8 cellular contexts compared by ENCODE assay signal in the genomic region with DNA sequence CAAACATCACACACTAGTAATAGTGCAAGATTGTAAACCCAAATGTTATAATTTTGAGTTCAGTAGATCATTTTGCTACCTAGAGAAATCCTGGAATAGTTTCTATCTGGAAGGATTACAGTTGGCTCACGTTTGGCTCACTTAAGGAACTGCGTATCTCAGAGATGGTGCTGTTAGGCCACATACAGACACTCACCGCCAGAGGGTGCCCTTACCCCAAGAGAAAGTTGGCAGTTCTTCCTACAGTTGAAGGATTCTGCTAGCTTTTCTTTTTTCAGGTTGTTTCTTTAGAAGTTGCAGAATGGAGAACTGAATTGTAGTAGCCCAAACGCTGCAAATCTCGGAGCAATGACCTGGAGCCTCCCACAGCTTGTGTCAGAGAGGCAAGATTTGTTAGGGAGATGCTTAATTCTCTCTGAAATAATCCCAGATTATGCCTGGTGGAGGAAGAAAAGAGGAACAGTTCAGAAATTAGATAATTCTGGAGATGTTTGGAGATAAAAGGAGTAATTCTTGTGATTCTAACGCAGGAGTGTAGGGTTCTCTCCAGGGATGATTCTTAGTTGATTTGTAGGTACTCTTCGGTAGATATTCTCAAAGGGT.
DNase-seq lines count a peak whose midpoint lies in the region; ATAC-seq and TF ChIP-seq lines count a peak whose summit lies in the region.

No MANE protein-coding gene starts in this region.

- H3K9me3 Mint-ChIP-seq in H9, result no peaks in the 10 kb centered on the region
- no peaks in the 10 kb centered on the region for H3K9me3 Mint-ChIP-seq in activated naive CD4-positive, alpha-beta T cell treated with anti-CD3 and anti-CD28 coated beads, Interleukin-2, amount 10 ng/mL, durations not matched to agents 7 days and 5 days

- no peak overlapping the region for H2BK5ac ChIP-seq in H9 (ENCODE audit: insufficient read length, low read length)

- H3K4me1 ChIP-seq in H9 (ENCODE audit: insufficient read depth, low read length) (no peaks in the 10 kb centered on the region), SJCRH30 (no peaks in the 10 kb centered on the region)

- no peak overlapping the region for H3K23ac ChIP-seq in H9 (ENCODE audit: insufficient read length, low read depth, low read length)

- H3K27ac Mint-ChIP-seq in H9, result no peak overlapping the region
- no peak overlapping the region for H3K27ac Mint-ChIP-seq in activated naive CD4-positive, alpha-beta T cell treated with anti-CD3 and anti-CD28 coated beads, Interleukin-2, amount 10 ng/mL, durations not matched to agents 7 days and 5 days

- H3K79me2 ChIP-seq in H9 (ENCODE audit: insufficient read depth, low read length), result no peaks in the 10 kb centered on the region

- peak; percentile 19 for DNase-seq in GM06990 (ENCODE audit: extremely low read depth, insufficient read length)
- DNase-seq in H9, result peak; percentile 79
- DNase-seq in M059J (ENCODE audit: low read depth), result peak; percentile 58
- DNase-seq in SJCRH30, result peak; percentile 43 to 77
- DNase-seq in activated naive CD4-positive, alpha-beta T cell treated with anti-CD3 and anti-CD28 coated beads, Interleukin-2, amount 10 ng/mL, durations not matched to agents 7 days and 5 days, result peak; percentile 76
- DNase-seq in Right ventricle myocardium superior, result peak; percentile 77
- peak; percentile 90 for DNase-seq in posterior vena cava (ENCODE audit: low spot score)

- H3K4me3 Mint-ChIP-seq in H9, result no peak overlapping the region
- no peak overlapping the region for H3K4me3 Mint-ChIP-seq in activated naive CD4-positive, alpha-beta T cell treated with anti-CD3 and anti-CD28 coated beads, Interleukin-2, amount 10 ng/mL, durations not matched to agents 7 days and 5 days

- H3K23me2 ChIP-seq in H9 (ENCODE audit: insufficient read length, low read depth, low read length, poor library complexity, severe bottlenecking), result no peaks in the 10 kb centered on the region

- H3K4me3 ChIP-seq in GM06990 (replicated peaks; ENCODE audit: low read depth, low read length), result no peak overlapping the region
- no peak overlapping the region for H3K4me3 ChIP-seq in SJCRH30

- H2BK15ac ChIP-seq in H9 (ENCODE audit: low read depth, low read length), result no peak overlapping the region

- H2BK120ac ChIP-seq in H9 (ENCODE audit: low read depth, low read length, poor library complexity, severe bottlenecking), result no peak overlapping the region

- no peaks in the 10 kb centered on the region for H3K27me3 Mint-ChIP-seq in H9 (ENCODE audit: low read depth)
- H3K27me3 Mint-ChIP-seq in activated naive CD4-positive, alpha-beta T cell treated with anti-CD3 and anti-CD28 coated beads, Interleukin-2, amount 10 ng/mL, durations not matched to agents 7 days and 5 days, result no peaks in the 10 kb centered on the region

- no peak overlapping the region for H4K8ac ChIP-seq in H9 (replicated peaks; ENCODE audit: insufficient read length, low read depth, low read length)

- H3K4me2 ChIP-seq in H9 (ENCODE audit: insufficient read depth, insufficient read length, low read length), result no peak overlapping the region

- H2BK12ac ChIP-seq in H9 (ENCODE audit: insufficient read length, low read depth, low read length), result no peak overlapping the region

- no peak overlapping the region for H3K56ac ChIP-seq in H9 (ENCODE audit: insufficient read length, low read depth, low read length)

- CTCF ChIA-PET in activated naive CD4-positive, alpha-beta T cell treated with anti-CD3 and anti-CD28 coated beads, Interleukin-2, amount 10 ng/mL, durations not matched to agents 7 days and 5 days (lab: Charles Lee), result interaction anchor here (0.8 to 1.0 kb wide), 4 partner anchors 185 to 320 kb away, joined by 3 to 4 read pairs (median 4); no protein-coding TSS in a partner anchor

- H2AFZ ChIP-seq in H9 (ENCODE audit: low read length), result no peak overlapping the region

- no CpG with 5 or more reads among the region's 7 CpGs for WGBS in H9 (ENCODE audit: extremely low coverage, insufficient read length, low lambda C conversion rate)

- H3K4ac ChIP-seq in H9 (ENCODE audit: low read depth, low read length), result no peak overlapping the region

- peak; percentile 82 for ATAC-seq in Right ventricle myocardium superior (ENCODE audit: poor library complexity)
- ATAC-seq in HG03457 (IDR thresholded peaks at IDR 0.05; ENCODE audit: unreplicated experiment), result no peak

- H3K9me3 ChIP-seq in H9 (ENCODE audit: control insufficient read depth, low read depth, low read length), result no peaks in the 10 kb centered on the region
- H3K9me3 ChIP-seq in SJCRH30 (replicated peaks), result no peaks in the 10 kb centered on the region

- H3K36me3 ChIP-seq in GM06990 (ENCODE audit: control insufficient read depth, insufficient read depth, low read length) (no peaks in the 10 kb centered on the region), SJCRH30 (no peaks in the 10 kb centered on the region)

- TF ChIP-seq CTCF in GM06990 (IDR thresholded peaks at IDR 0.05; ENCODE audit: insufficient read depth, low read length, poor library complexity, severe bottlenecking) (peak; percentile 89), H9 (conservative IDR thresholded peaks at IDR 0.05) (peak; percentile 93)

- H3K18ac ChIP-seq in H9 (ENCODE audit: insufficient read length, low read depth, low read length), result no peak overlapping the region

- intact Hi-C loops in Right ventricle myocardium superior (cut with DNase I) (loop anchor here (5.0 to 10.0 kb wide), 3 partner anchors 180 to 510 kb away; no protein-coding TSS in a partner anchor), posterior vena cava (cut with DNase I) (loop anchor here in 1 of 2 donors (5.0 kb wide), 1 partner anchor 507 kb away; no protein-coding TSS in a partner anchor)

- H3K79me1 ChIP-seq in H9 (ENCODE audit: insufficient read depth, low read depth, low read length, poor library complexity, severe bottlenecking), result no peaks in the 10 kb centered on the region

- no peak overlapping the region for H3T11ph ChIP-seq in H9 (ENCODE audit: low read length)

- no peak overlapping the region for H4K5ac ChIP-seq in H9 (ENCODE audit: insufficient read length, low read depth, low read length)

- no peak overlapping the region for H3K9ac ChIP-seq in H9 (ENCODE audit: extremely low read depth, insufficient read length, low read length)

- H3K4me1 Mint-ChIP-seq in H9, result no peaks in the 10 kb centered on the region
- no peaks in the 10 kb centered on the region for H3K4me1 Mint-ChIP-seq in activated naive CD4-positive, alpha-beta T cell treated with anti-CD3 and anti-CD28 coated beads, Interleukin-2, amount 10 ng/mL, durations not matched to agents 7 days and 5 days

- H3K36me3 Mint-ChIP-seq in H9 (ENCODE audit: insufficient read depth in 1 of 3, low read depth in 3 of 3), result no peaks in the 10 kb centered on the region
- H3K36me3 Mint-ChIP-seq in activated naive CD4-positive, alpha-beta T cell treated with anti-CD3 and anti-CD28 coated beads, Interleukin-2, amount 10 ng/mL, durations not matched to agents 7 days and 5 days, result no peaks in the 10 kb centered on the region

- H3K27me3 ChIP-seq in GM06990 (replicated peaks; ENCODE audit: control insufficient read depth, insufficient read depth, low read length), result no peaks in the 10 kb centered on the region
- no peaks in the 10 kb centered on the region for H3K27me3 ChIP-seq in H9 (ENCODE audit: insufficient read depth, low read length)
- H3K27me3 ChIP-seq in SJCRH30, result peaks cover 3% of the 10 kb centered on the region; the same call in 1 of the 2 replicates

- no peaks in the 10 kb centered on the region for H4K20me1 ChIP-seq in H9 (ENCODE audit: control insufficient read depth, insufficient read depth, insufficient read length)

- H3K27ac ChIP-seq in H9 (ENCODE audit: insufficient read length, low read depth, low read length) (no peak overlapping the region), SJCRH30 (no peak overlapping the region)

- no peak overlapping the region for H2AK5ac ChIP-seq in H9 (ENCODE audit: insufficient read length, low read length)

- no peak overlapping the region for H4K91ac ChIP-seq in H9 (ENCODE audit: insufficient read length, low read depth, low read length)

- H2BK20ac ChIP-seq in H9 (ENCODE audit: low read depth, low read length, poor library complexity, severe bottlenecking), result no peak overlapping the region

- no peak overlapping the region for H3K14ac ChIP-seq in H9 (ENCODE audit: insufficient read depth, low read length)

Comparison
In these comparisons a context has a peak if more than half of its experiments do, and no peak if none do; other contexts are left out.
1. DNase-seq: peak in every context shown above with its lines; median percentile 90 in posterior vena cava; 79 in H9; 77 in Right ventricle myocardium superior; 76 in activated naive CD4-positive, alpha-beta T cell treated with anti-CD3 and anti-CD28 coated beads, Interleukin-2, amount 10 ng/mL, durations not matched to agents 7 days and 5 days; 60 in SJCRH30; 58 in M059J; 19 in GM06990.